Comparison of ENCODE assay signal across 10 cellular contexts in genomic region chr9:112755059-112755458, GRCh38. TPM values are rescaled to one million over a fixed set of nuclear protein-coding genes. Genes with fewer than 3 reads are reported as not detected.
DNase-seq lines count a peak whose midpoint lies in the region; ATAC-seq lines count a peak whose summit lies in the region.
"Had no signal": no experiment of that assay in that cellular context is flagged by ENCODE, and none has a peak within 500 bp of the region (broad histone marks: within the 10 kb centered on the region; RNA-seq: fewer than 3 reads in every experiment).

No MANE protein-coding gene starts in this region.

- H3K27me3 Mint-ChIP-seq in T-helper 17 cell = no peaks in the 10 kb centered on the region

- H3K4me3 Mint-ChIP-seq in T-helper 17 cell = peak overlapping the region; percentile 70

- DNase-seq in DMS 273 (lab: John Stamatoyannopoulos, UW; ENCODE audit: unreplicated experiment) (peak; percentile 10), DMS 273 treated with DMSO at 0.1 percent for 48 hours (lab: John Stamatoyannopoulos, UW) (no peak), T-helper 17 cell (no peak), fibroblast of peridontal ligament (ENCODE audit: extremely low read depth) (peak; percentile 56), GDM1 (lab: John Stamatoyannopoulos, UW) (no peak)
- DNase-seq in stimulated activated CD4-positive, alpha-beta T cell treated with anti-CD3 and anti-CD28 coated beads, Interleukin-4, amount 100 ng/mL, for 24 hours = no peak
- DNase-seq in activated CD8-positive, alpha-beta memory T cell treated with anti-CD3 and anti-CD28 coated beads for 24 hours = no peak
- DNase-seq: retina had no signal

- peaks cover 67% of the 10 kb centered on the region for H3K4me1 Mint-ChIP-seq in T-helper 17 cell

- no peak for ATAC-seq in T-helper 17 cell

- no peaks in the 10 kb centered on the region for H3K9me3 ChIP-seq in T-helper 17 cell (ENCODE audit: control insufficient read depth, low read length, poor library complexity, severe bottlenecking)

- H3K36me3 Mint-ChIP-seq in T-helper 17 cell (ENCODE audit: low read depth) = no peaks in the 10 kb centered on the region

- no peak overlapping the region for H3K4me3 ChIP-seq in skin epidermis

- peak overlapping the region in 17 of 21 experiments; percentile 1 to 76 (median 46) for H3K27ac ChIP-seq in skin epidermis
- H3K27ac ChIP-seq: 22Rv1 had no signal

- peak overlapping the region; percentile 92 for H3K27ac Mint-ChIP-seq in T-helper 17 cell

RNA-seq across cellular contexts. Expression of gene SNX30, which starts 4.5 kb away (rescaled TPM):
- total RNA-seq in T-helper 17 cell = 1 to 10 TPM; 7.7 to 9.3 TPM

RNA-seq across cellular contexts. Expression of gene INIP, which starts 37.1 kb away (rescaled TPM):
- 10 to 100 TPM; 13.6 to 15.5 TPM for total RNA-seq in T-helper 17 cell

Comparison
In these comparisons a context has a peak if more than half of its experiments do, and no peak if none do; other contexts are left out.
1. DNase-seq: peak in DMS 273 (single experiment) and fibroblast of peridontal ligament (single experiment); none in DMS 273 treated with DMSO at 0.1 percent for 48 hours (single experiment), T-helper 17 cell (0 of 3), GDM1 (single experiment), stimulated activated CD4-positive, alpha-beta T cell treated with anti-CD3 and anti-CD28 coated beads, Interleukin-4, amount 100 ng/mL, for 24 hours (single experiment) and activated CD8-positive, alpha-beta memory T cell treated with anti-CD3 and anti-CD28 coated beads for 24 hours (single experiment).